ENCODE assay signal across 8 cellular contexts in genomic region chr9:35726876-35727438, GRCh38. TPM values are rescaled to one million over a fixed set of nuclear protein-coding genes. Genes with fewer than 3 reads are reported as not detected.
DNase-seq lines count a peak whose midpoint lies in the region; ATAC-seq and TF ChIP-seq lines count a peak whose summit lies in the region.

No MANE protein-coding gene starts in this region.

- H3K36me3 Mint-ChIP-seq in activated naive CD8-positive, alpha-beta T cell = peaks cover 9% of the 10 kb centered on the region
- H3K36me3 Mint-ChIP-seq in stimulated activated effector memory CD8-positive, alpha-beta T cell treated with anti-CD3 and anti-CD28 coated beads, Interleukin-12 subunit alpha, Interleukin-12 subunit beta, amount 100 ng/mL, for 72 hours = peaks cover 7% of the 10 kb centered on the region

- no peak for DNase-seq in GM10248 (ENCODE audit: extremely low spot score)
- DNase-seq in Jurkat, Clone E6-1 (ENCODE audit: low read depth, low spot score) = peak; percentile 64
- DNase-seq in hepatocyte (ENCODE audit: low spot score) = no peak
- DNase-seq in stimulated activated effector memory CD8-positive, alpha-beta T cell treated with anti-CD3 and anti-CD28 coated beads, Interleukin-12 subunit alpha, Interleukin-12 subunit beta, amount 100 ng/mL, for 72 hours (ENCODE audit: low spot score in 2 of 2) = peak in 1 of 2 donors; percentile 60
- no peak for DNase-seq in cerebellum (ENCODE audit: low spot score)
- DNase-seq in ureter (ENCODE audit: low spot score) = no peak

- peak overlapping the region; percentile 77 for H3K4me3 Mint-ChIP-seq in activated naive CD8-positive, alpha-beta T cell
- no peak overlapping the region for H3K4me3 Mint-ChIP-seq in stimulated activated effector memory CD8-positive, alpha-beta T cell treated with anti-CD3 and anti-CD28 coated beads, Interleukin-12 subunit alpha, Interleukin-12 subunit beta, amount 100 ng/mL, for 72 hours

- H3K27me3 ChIP-seq in hepatocyte = no peaks in the 10 kb centered on the region

- H3K4me3 ChIP-seq in Jurkat, Clone E6-1 (ENCODE audit: low read length) = no peak overlapping the region
- H3K4me3 ChIP-seq in hepatocyte = no peak overlapping the region

- peaks cover 42% of the 10 kb centered on the region for H3K4me1 ChIP-seq in hepatocyte (ENCODE audit: insufficient read depth)

- H3K27me3 Mint-ChIP-seq in activated naive CD8-positive, alpha-beta T cell = no peaks in the 10 kb centered on the region

- no peaks in the 10 kb centered on the region for H3K4me1 Mint-ChIP-seq in activated naive CD8-positive, alpha-beta T cell (ENCODE audit: low read depth)
- peaks cover 16% of the 10 kb centered on the region for H3K4me1 Mint-ChIP-seq in stimulated activated effector memory CD8-positive, alpha-beta T cell treated with anti-CD3 and anti-CD28 coated beads, Interleukin-12 subunit alpha, Interleukin-12 subunit beta, amount 100 ng/mL, for 72 hours

- no peak overlapping the region for H2AFZ ChIP-seq in hepatocyte

- H3K9me3 Mint-ChIP-seq in activated naive CD8-positive, alpha-beta T cell (ENCODE audit: low read depth) = no peaks in the 10 kb centered on the region
- H3K9me3 Mint-ChIP-seq in stimulated activated effector memory CD8-positive, alpha-beta T cell treated with anti-CD3 and anti-CD28 coated beads, Interleukin-12 subunit alpha, Interleukin-12 subunit beta, amount 100 ng/mL, for 72 hours = no peaks in the 10 kb centered on the region

- ATAC-seq in stimulated activated effector memory CD8-positive, alpha-beta T cell treated with anti-CD3 and anti-CD28 coated beads, Interleukin-12 subunit alpha, Interleukin-12 subunit beta, amount 100 ng/mL, for 72 hours = peak; percentile 37
- no peak for ATAC-seq in HG03108 (IDR thresholded peaks at IDR 0.05; ENCODE audit: unreplicated experiment)

- 72% methylated on average over 4 of the region's 4 CpGs for WGBS in hepatocyte (ENCODE audit: low lambda C conversion rate, missing lambda C conversion rate)

- H4K20me1 ChIP-seq in hepatocyte (ENCODE audit: insufficient read depth, poor library complexity, severe bottlenecking) = peaks cover 27% of the 10 kb centered on the region

- no peak overlapping the region for H3K27ac Mint-ChIP-seq in activated naive CD8-positive, alpha-beta T cell
- no peak overlapping the region for H3K27ac Mint-ChIP-seq in stimulated activated effector memory CD8-positive, alpha-beta T cell treated with anti-CD3 and anti-CD28 coated beads, Interleukin-12 subunit alpha, Interleukin-12 subunit beta, amount 100 ng/mL, for 72 hours

- H3K4me2 ChIP-seq in hepatocyte = peak overlapping the region; percentile 89

- H3K36me3 ChIP-seq in hepatocyte (replicated peaks; ENCODE audit: insufficient read depth, low read depth) = peaks cover 2% of the 10 kb centered on the region

- peaks cover 68% of the 10 kb centered on the region for H3K79me2 ChIP-seq in hepatocyte

- H3K9me3 ChIP-seq in hepatocyte (ENCODE audit: low read depth) = no peaks in the 10 kb centered on the region

- H3K27ac ChIP-seq in hepatocyte = peak overlapping the region; percentile 92

- no peaks in the 10 kb centered on the region for H3K9me2 ChIP-seq in hepatocyte (replicated peaks; ENCODE audit: insufficient read depth)

- TF ChIP-seq CTCF in GM10248 (IDR thresholded peaks at IDR 0.05; ENCODE audit: control extremely low read depth, extremely low read depth, low read depth, missing control alignments) (peak; percentile 39), hepatocyte (IDR thresholded peaks at IDR 0.05; ENCODE audit: poor library complexity) (no peak)

- POLR2A ChIA-PET in GM10248 (lab: Yijun Ruan, JAX) = interaction anchor here (1.1 to 1.7 kb wide), 2 partner anchors 11 to 31 kb away, joined by 3 to 4 read pairs; no protein-coding TSS in a partner anchor

- CTCF ChIA-PET in GM10248 (lab: Yijun Ruan, JAX) = interaction anchor here (0.7 to 11.0 kb wide), 17 partner anchors 9 to 827 kb away, joined by 3 to 134 read pairs (median 7); partner anchors contain the start of genes CCDC107, GBA2, HINT2 and RGP1

RNA-seq across cellular contexts. Expression of gene TLN1, which starts 5.0 kb away (rescaled TPM):
- 84.3 TPM for polyA plus RNA-seq in Jurkat, Clone E6-1 (2012; ENCODE audit: insufficient read depth, insufficient read length)
- total RNA-seq in hepatocyte (100 and 113 TPM in 2 replicates), cerebellum (29.4 TPM), ureter (340 TPM)
- 70.5 and 73.4 TPM in 2 replicates for polyA plus RNA-seq in hepatocyte

RNA-seq across cellular contexts. Expression of gene CREB3, which starts 5.5 kb away (rescaled TPM):
- 35.3 TPM for polyA plus RNA-seq in Jurkat, Clone E6-1 (2012; ENCODE audit: insufficient read depth, insufficient read length)
- total RNA-seq in hepatocyte (54.6 and 69.6 TPM in 2 replicates), cerebellum (23.5 TPM), ureter (30.7 TPM)
- polyA plus RNA-seq in hepatocyte = 79.8 and 79.9 TPM in 2 replicates

RNA-seq across cellular contexts. Expression of gene GBA2, which starts 22.1 kb away (rescaled TPM):
- 45.1 TPM for polyA plus RNA-seq in Jurkat, Clone E6-1 (2012; ENCODE audit: insufficient read depth, insufficient read length)
- total RNA-seq in hepatocyte = 58.5 and 60.5 TPM in 2 replicates
- 77.5 and 80.2 TPM in 2 replicates for polyA plus RNA-seq in hepatocyte
- total RNA-seq in cerebellum = 56.0 TPM
- 108 TPM for total RNA-seq in ureter

RNA-seq across cellular contexts. Expression of gene RGP1, which starts 22.1 kb away (rescaled TPM):
- 11.4 TPM for polyA plus RNA-seq in Jurkat, Clone E6-1 (2012; ENCODE audit: insufficient read depth, insufficient read length)
- total RNA-seq in hepatocyte (17.1 and 19.3 TPM in 2 replicates), cerebellum (16.4 TPM), ureter (34.3 TPM)
- 11.2 and 11.4 TPM in 2 replicates for polyA plus RNA-seq in hepatocyte

RNA-seq across cellular contexts. Expression of gene MSMP, which starts 27.1 kb away (rescaled TPM):
- not detected for polyA plus RNA-seq in Jurkat, Clone E6-1 (2012; ENCODE audit: insufficient read depth, insufficient read length)
- not detected in 2 replicates for total RNA-seq in hepatocyte
- polyA plus RNA-seq in hepatocyte = not detected in 2 replicates
- total RNA-seq in cerebellum = not detected
- not detected for total RNA-seq in ureter
